Comparison of ENCODE assay signal across 16 cellular contexts in genomic region chr11:64406221-64406946, GRCh38. TPM values are rescaled to one million over a fixed set of nuclear protein-coding genes. Genes with fewer than 3 reads are reported as not detected.
A peak's percentile ranks its signal among the peaks of the same experiment; 100 is the strongest.
DNase-seq lines count a peak whose midpoint lies in the region; ATAC-seq and TF ChIP-seq lines count a peak whose summit lies in the region.
"Had no signal": no experiment of that assay in that cellular context is flagged by ENCODE, and none has a peak within 500 bp of the region (broad histone marks: within the 10 kb centered on the region; RNA-seq: fewer than 3 reads in every experiment).

No MANE protein-coding gene starts in this region.

- TF ChIP-seq POLR2A in adrenal gland (IDR thresholded peaks at IDR 0.05), result no peak
- no peak for TF ChIP-seq POLR2A in erythroblast (IDR thresholded peaks at IDR 0.05; ENCODE audit: low read length)

- H3K36me3 Mint-ChIP-seq in activated naive CD4-positive, alpha-beta T cell treated with anti-CD3 and anti-CD28 coated beads for 36 hours (ENCODE audit: low read depth), result no peaks in the 10 kb centered on the region

- H3K9me3 Mint-ChIP-seq in activated naive CD4-positive, alpha-beta T cell treated with anti-CD3 and anti-CD28 coated beads for 36 hours, result no peaks in the 10 kb centered on the region
- H3K9me3 Mint-ChIP-seq: activated T-cell treated with anti-CD3 and anti-CD28 coated beads, Interleukin-2, amount 50 U/mL, for 24 hours had no signal

- TF ChIP-seq CTCF in adrenal gland (IDR thresholded peaks at IDR 0.05), result no peak

- intact Hi-C loops in adrenal gland (cut with DNase I) (no loop called here), Right ventricle myocardium superior (cut with DNase I) (no loop called here)
- intact Hi-C loops in activated naive CD4-positive, alpha-beta T cell treated with anti-CD3 and anti-CD28 coated beads for 36 hours (cut with micrococcal nuclease), result no loop called here

- no peaks in the 10 kb centered on the region for H3K27me3 ChIP-seq in adrenal gland

- no peak overlapping the region for H3K27ac Mint-ChIP-seq in activated naive CD4-positive, alpha-beta T cell treated with anti-CD3 and anti-CD28 coated beads for 36 hours
- H3K27ac Mint-ChIP-seq: activated T-cell treated with anti-CD3 and anti-CD28 coated beads, Interleukin-2, amount 50 U/mL, for 24 hours; CD14-positive monocyte had no signal

- H3K27me3 Mint-ChIP-seq in activated naive CD4-positive, alpha-beta T cell treated with anti-CD3 and anti-CD28 coated beads for 36 hours (ENCODE audit: low read depth), result no peaks in the 10 kb centered on the region

- H3K4me3 ChIP-seq in adrenal gland, result no peak overlapping the region
- H3K4me3 ChIP-seq in mesodermal cell (ENCODE audit: extremely low read depth, insufficient read depth, low read length, poor library complexity, severe bottlenecking), result no peak overlapping the region
- H3K4me3 ChIP-seq: thoracic aorta had no signal

- CTCF ChIA-PET in activated naive CD4-positive, alpha-beta T cell treated with anti-CD3 and anti-CD28 coated beads for 36 hours (lab: Charles Lee), result interaction anchor here (0.9 kb wide), 1 partner anchor 43 kb away, joined by 3 read pairs; no protein-coding TSS in a partner anchor

- no peaks in the 10 kb centered on the region for H3K36me3 ChIP-seq in adrenal gland (replicated peaks in 1 of 2)
- no peaks in the 10 kb centered on the region for H3K36me3 ChIP-seq in mesodermal cell (ENCODE audit: control insufficient read depth, insufficient read depth, low read length)
- H3K36me3 ChIP-seq: thoracic aorta had no signal

- WGBS in adrenal gland, 4 donors, result 36 to 65% (median 47%) methylated on average over 9 to 10 of the region's 10 CpGs
- WGBS in mesodermal cell (ENCODE audit: insufficient coverage in 2 of 2), 2 experiments, result 58 to 60% methylated on average over 9 to 10 of the region's 10 CpGs

- H3K4me1 ChIP-seq in adrenal gland (replicated peaks in 1 of 2) (no peaks in the 10 kb centered on the region), mesodermal cell (ENCODE audit: control insufficient read depth, insufficient read depth, low read length, poor library complexity, severe bottlenecking) (peaks cover 34% of the 10 kb centered on the region)

- no peaks in the 10 kb centered on the region for H3K4me1 Mint-ChIP-seq in activated naive CD4-positive, alpha-beta T cell treated with anti-CD3 and anti-CD28 coated beads for 36 hours (ENCODE audit: low read depth)
- H3K4me1 Mint-ChIP-seq: T-helper 17 cell had no signal

- H3K4me3 Mint-ChIP-seq in activated naive CD4-positive, alpha-beta T cell treated with anti-CD3 and anti-CD28 coated beads for 36 hours, result no peak overlapping the region
- H3K4me3 Mint-ChIP-seq: activated T-cell treated with anti-CD3 and anti-CD28 coated beads, Interleukin-2, amount 50 U/mL, for 24 hours; CD14-positive monocyte; T-helper 17 cell had no signal

- ATAC-seq in Right ventricle myocardium superior (ENCODE audit: poor library complexity), result peak; percentile 83
- ATAC-seq: esophagus mucosa, T-helper 17 cell had no signal

- H3K9me3 ChIP-seq in adrenal gland (replicated peaks in 1 of 3) (no peaks in the 10 kb centered on the region), mesodermal cell (ENCODE audit: control insufficient read depth, low read length) (no peaks in the 10 kb centered on the region)
- H3K9me3 ChIP-seq: thoracic aorta had no signal

- H3K27ac ChIP-seq in adrenal gland, result peak overlapping the region in 2 of 5 donors; percentile 33 to 54
- peak overlapping the region; percentile 74 for H3K27ac ChIP-seq in mesodermal cell (ENCODE audit: low read depth, low read length, severe bottlenecking)
- H3K27ac ChIP-seq: thoracic aorta had no signal

- DNase-seq in adrenal gland (peak in 4 of 7 donors; percentile 17 to 65 (median 34)), Right ventricle myocardium superior (peak; percentile 78), ureter (ENCODE audit: low spot score) (peak; percentile 48), COR-L47 (lab: John Stamatoyannopoulos, UW) (no peak), erythroblast (lab: John Stamatoyannopoulos, UW) (no peak)
- DNase-seq in activated naive CD4-positive, alpha-beta T cell treated with anti-CD3 and anti-CD28 coated beads for 36 hours, result no peak
- DNase-seq: activated CD4-positive, alpha-beta T cell treated with anti-CD3 and anti-CD28 coated beads for 48 hours; activated T-cell treated with anti-CD3 and anti-CD28 coated beads, Interleukin-2, amount 50 U/mL, for 24 hours; DND-41; Karpas-422; NCI-H1436; T-helper 17 cell had no signal

RNA-seq across cellular contexts. Expression of gene RPS6KA4, which starts 47.4 kb away (rescaled TPM):
- total RNA-seq in adrenal gland (10 to 100 TPM; 13.4 to 89.3 (median 27.0) TPM), Right ventricle myocardium superior (14.6 TPM), ureter (31.3 TPM)
- polyA plus RNA-seq in adrenal gland, result 10 to 100 TPM in 2 of 3 donors, 1 to 10 TPM in 1; 4.9 to 29.8 (median 14.4) TPM
- polyA plus RNA-seq in mesodermal cell (2013, experiment 1 of 2), result 20.9 TPM
- polyA plus RNA-seq in mesodermal cell (2013, experiment 2 of 2), result 19.9 TPM
- 10 to 100 TPM; 19.1 to 21.3 TPM for total RNA-seq in activated naive CD4-positive, alpha-beta T cell treated with anti-CD3 and anti-CD28 coated beads for 36 hours

Comparison
In these comparisons a context has a peak if more than half of its experiments do, and no peak if none do; other contexts are left out.
1. DNase-seq: peak in adrenal gland (4 of 7), Right ventricle myocardium superior (single experiment) and ureter (single experiment); none in COR-L47 (single experiment), activated naive CD4-positive, alpha-beta T cell treated with anti-CD3 and anti-CD28 coated beads for 36 hours (single experiment) and erythroblast (0 of 2).